9 cellular contexts compared by ENCODE assay signal in genomic region chr7:76008156-76008687, GRCh38. TPM values are rescaled to one million over a fixed set of nuclear protein-coding genes. Genes with fewer than 3 reads are reported as not detected.
A peak's percentile ranks its signal among the peaks of the same experiment; 100 is the strongest.
DNase-seq lines count a peak whose midpoint lies in the region; ATAC-seq and TF ChIP-seq lines count a peak whose summit lies in the region.
"Had no signal": no experiment of that assay in that cellular context is flagged by ENCODE, and none has a peak within 500 bp of the region (broad histone marks: within the 10 kb centered on the region; RNA-seq: fewer than 3 reads in every experiment).

No MANE protein-coding gene starts in this region.

- no peak overlapping the region for H3K56ac ChIP-seq in H9 (ENCODE audit: insufficient read length, low read depth, low read length)

- no peak overlapping the region for H4K91ac ChIP-seq in H9 (ENCODE audit: insufficient read length, low read depth, low read length)

- no peak overlapping the region for H3K4me3 ChIP-seq in CD4-positive, CD25-positive, alpha-beta regulatory T cell (ENCODE audit: low read depth, low read length)
- H3K4me3 ChIP-seq: heart right ventricle had no signal

- H3T11ph ChIP-seq in H9 (ENCODE audit: low read length) = no peak overlapping the region

- no peaks in the 10 kb centered on the region for H3K27me3 ChIP-seq in CD4-positive, CD25-positive, alpha-beta regulatory T cell (ENCODE audit: control insufficient read depth, insufficient read depth, low read length)
- no peaks in the 10 kb centered on the region for H3K27me3 ChIP-seq in H9 (ENCODE audit: insufficient read depth, low read length)
- H3K27me3 ChIP-seq: heart right ventricle had no signal

- peaks cover 22% of the 10 kb centered on the region for H3K4me1 ChIP-seq in CD4-positive, CD25-positive, alpha-beta regulatory T cell (ENCODE audit: control insufficient read depth, insufficient read depth, low read length, poor library complexity, severe bottlenecking)
- H3K4me1 ChIP-seq in H9 (ENCODE audit: insufficient read depth, low read length) = no peaks in the 10 kb centered on the region

- no peak overlapping the region for H3K9ac ChIP-seq in H9 (ENCODE audit: extremely low read depth, insufficient read length, low read length)

- peak overlapping the region; percentile 34 for H3K27ac ChIP-seq in CD4-positive, CD25-positive, alpha-beta regulatory T cell (ENCODE audit: insufficient read depth, low read length, poor library complexity, severe bottlenecking)
- no peak overlapping the region for H3K27ac ChIP-seq in H9 (ENCODE audit: insufficient read length, low read depth, low read length)
- H3K27ac ChIP-seq: heart right ventricle had no signal

- H2AK5ac ChIP-seq in H9 (ENCODE audit: insufficient read length, low read length) = no peak overlapping the region

- H3K27ac Mint-ChIP-seq in CD4-positive, CD25-positive, alpha-beta regulatory T cell = peak overlapping the region; percentile 52 to 86 (median 82)
- H3K27ac Mint-ChIP-seq in H9 = peak overlapping the region in 2 of 3 experiments; percentile 54 to 69; a peak in 4 of 7 replicates
- peak overlapping the region; percentile 31 to 92 for H3K27ac Mint-ChIP-seq in activated naive CD4-positive, alpha-beta T cell treated with anti-CD3 and anti-CD28 coated beads, Interleukin-2, amount 50 U/mL, for 72 hours
- peak overlapping the region; percentile 19 for H3K27ac Mint-ChIP-seq in mesothelial cell of epicardium

- peak overlapping the region in 2 of 4 donors; percentile 48 to 76 for H3K4me3 Mint-ChIP-seq in CD4-positive, CD25-positive, alpha-beta regulatory T cell
- H3K4me3 Mint-ChIP-seq in H9 (no peak overlapping the region), mesothelial cell of epicardium (no peak overlapping the region)

- no peaks in the 10 kb centered on the region for H3K9me3 ChIP-seq in CD4-positive, CD25-positive, alpha-beta regulatory T cell (ENCODE audit: control insufficient read depth in 2 of 2, low read length in 2 of 2)
- H3K9me3 ChIP-seq in H9 (ENCODE audit: control insufficient read depth, low read depth, low read length) = no peaks in the 10 kb centered on the region
- H3K9me3 ChIP-seq: heart right ventricle had no signal

- H2BK15ac ChIP-seq in H9 (ENCODE audit: low read depth, low read length) = no peak overlapping the region

- H2BK20ac ChIP-seq in H9 (ENCODE audit: low read depth, low read length, poor library complexity, severe bottlenecking) = no peak overlapping the region

- no CpG with 5 or more reads among the region's 8 CpGs for WGBS in H9 (ENCODE audit: extremely low coverage, insufficient read length, low lambda C conversion rate)

- no peak overlapping the region for H3K18ac ChIP-seq in H9 (ENCODE audit: insufficient read length, low read depth, low read length)

- H3K79me2 ChIP-seq in H9 (ENCODE audit: insufficient read depth, low read length) = no peaks in the 10 kb centered on the region

- TF ChIP-seq CTCF in H9 (conservative IDR thresholded peaks at IDR 0.05) = no peak
- TF ChIP-seq CTCF in mesothelial cell of epicardium (IDR thresholded peaks at IDR 0.05; ENCODE audit: unreplicated experiment) = no peak

- H3K4me1 Mint-ChIP-seq in CD4-positive, CD25-positive, alpha-beta regulatory T cell = peaks cover 4 to 30% (median 26%) of the 10 kb centered on the region in 4 donors
- H3K4me1 Mint-ChIP-seq in H9 (0 out of 4 replicates have a peak, but pooled peaks cover 0 to 2% of the 10 kb centered on the region in 2 experiments), mesothelial cell of epicardium (no peaks in the 10 kb centered on the region)

- peaks cover 10% of the 10 kb centered on the region for H3K36me3 ChIP-seq in CD4-positive, CD25-positive, alpha-beta regulatory T cell (ENCODE audit: control insufficient read depth, insufficient read depth, low read length)

- no peak overlapping the region for H3K14ac ChIP-seq in H9 (ENCODE audit: insufficient read depth, low read length)

- no peak overlapping the region for H4K8ac ChIP-seq in H9 (replicated peaks; ENCODE audit: insufficient read length, low read depth, low read length)

- DNase-seq in CD4-positive, CD25-positive, alpha-beta regulatory T cell = peak in 1 of 3 donors; percentile 35
- DNase-seq in H9 (no peak), mesothelial cell of epicardium (ENCODE audit: low spot score in 2 of 2, unreplicated experiment in 2 of 2) (no peak), NCI-H2029 treated with DMSO at 0.1 percent for 48 hours (lab: John Stamatoyannopoulos, UW) (no peak), epidermal melanocyte (ENCODE audit: insufficient read length, low spot score) (no peak)
- no peak for DNase-seq in activated naive CD4-positive, alpha-beta T cell treated with anti-CD3 and anti-CD28 coated beads, Interleukin-2, amount 50 U/mL, for 72 hours (ENCODE audit: low spot score in 2 of 2)
- DNase-seq: heart right ventricle had no signal

- no peak overlapping the region for H3K4me2 ChIP-seq in H9 (ENCODE audit: insufficient read depth, insufficient read length, low read length)

- H4K20me1 ChIP-seq in H9 (ENCODE audit: control insufficient read depth, insufficient read depth, insufficient read length) = no peaks in the 10 kb centered on the region

- no peak overlapping the region for H2BK120ac ChIP-seq in H9 (ENCODE audit: low read depth, low read length, poor library complexity, severe bottlenecking)

- H3K79me1 ChIP-seq in H9 (ENCODE audit: insufficient read depth, low read depth, low read length, poor library complexity, severe bottlenecking) = no peaks in the 10 kb centered on the region

- ATAC-seq in CD4-positive, CD25-positive, alpha-beta regulatory T cell (ENCODE audit: low read depth in 2 of 2) = peak; percentile 13 to 46
- peak in 1 of 2 donors; percentile 70 for ATAC-seq in activated naive CD4-positive, alpha-beta T cell treated with anti-CD3 and anti-CD28 coated beads, Interleukin-2, amount 50 U/mL, for 72 hours
- no peak for ATAC-seq in HG02678 (IDR thresholded peaks at IDR 0.05; ENCODE audit: unreplicated experiment)
- ATAC-seq in GM18498 (IDR thresholded peaks at IDR 0.05; ENCODE audit: unreplicated experiment) = no peak

- H3K36me3 Mint-ChIP-seq in CD4-positive, CD25-positive, alpha-beta regulatory T cell = peaks cover 28% of the 10 kb centered on the region
- H3K36me3 Mint-ChIP-seq in H9 (ENCODE audit: insufficient read depth in 1 of 3, low read depth in 3 of 3) = peaks cover 9 to 14% (median 13%) of the 10 kb centered on the region in 3 experiments; a peak in 6 of 7 replicates
- peaks cover 6 to 27% of the 10 kb centered on the region in 2 donors for H3K36me3 Mint-ChIP-seq in activated naive CD4-positive, alpha-beta T cell treated with anti-CD3 and anti-CD28 coated beads, Interleukin-2, amount 50 U/mL, for 72 hours
- H3K36me3 Mint-ChIP-seq in mesothelial cell of epicardium = peaks cover 15% of the 10 kb centered on the region

- H3K27me3 Mint-ChIP-seq in CD4-positive, CD25-positive, alpha-beta regulatory T cell = no peaks in the 10 kb centered on the region
- no peaks in the 10 kb centered on the region for H3K27me3 Mint-ChIP-seq in H9 (ENCODE audit: low read depth)
- no peaks in the 10 kb centered on the region for H3K27me3 Mint-ChIP-seq in mesothelial cell of epicardium (ENCODE audit: low read depth)

- H2AFZ ChIP-seq in H9 (ENCODE audit: low read length) = no peak overlapping the region

- H2BK5ac ChIP-seq in H9 (ENCODE audit: insufficient read length, low read length) = no peak overlapping the region

- no peak overlapping the region for H3K4ac ChIP-seq in H9 (ENCODE audit: low read depth, low read length)

- no peak overlapping the region for H4K5ac ChIP-seq in H9 (ENCODE audit: insufficient read length, low read depth, low read length)

- H3K23ac ChIP-seq in H9 (ENCODE audit: insufficient read length, low read depth, low read length) = no peak overlapping the region

- no peaks in the 10 kb centered on the region for H3K23me2 ChIP-seq in H9 (ENCODE audit: insufficient read length, low read depth, low read length, poor library complexity, severe bottlenecking)

- H3K9me3 Mint-ChIP-seq in CD4-positive, CD25-positive, alpha-beta regulatory T cell = no peaks in the 10 kb centered on the region
- no peaks in the 10 kb centered on the region for H3K9me3 Mint-ChIP-seq in H9
- H3K9me3 Mint-ChIP-seq in activated naive CD4-positive, alpha-beta T cell treated with anti-CD3 and anti-CD28 coated beads, Interleukin-2, amount 50 U/mL, for 72 hours = no peaks in the 10 kb centered on the region
- no peaks in the 10 kb centered on the region for H3K9me3 Mint-ChIP-seq in mesothelial cell of epicardium

- no peak overlapping the region for H2BK12ac ChIP-seq in H9 (ENCODE audit: insufficient read length, low read depth, low read length)

RNA-seq across cellular contexts. Expression of gene TMEM120A, which starts 13.8 kb away (rescaled TPM):
- 51.5 TPM for total RNA-seq in CD4-positive, CD25-positive, alpha-beta regulatory T cell
- 10 to 100 TPM; 41.9 to 66.5 (median 62.1) TPM for polyA plus RNA-seq in CD4-positive, CD25-positive, alpha-beta regulatory T cell
- total RNA-seq in H9 (2021) (23.2 and 30.0 TPM in 2 replicates), mesothelial cell of epicardium (13.8 to 21.2 TPM (median 17.8 TPM) in 3 replicates)
- total RNA-seq in activated naive CD4-positive, alpha-beta T cell treated with anti-CD3 and anti-CD28 coated beads, Interleukin-2, amount 50 U/mL, for 72 hours = 10 to 100 TPM; 23.7 to 43.3 TPM

RNA-seq across cellular contexts. Expression of gene STYXL1, which starts 39.6 kb away (rescaled TPM):
- total RNA-seq in CD4-positive, CD25-positive, alpha-beta regulatory T cell = 16.8 TPM
- 10 to 100 TPM; 61.9 to 80.8 (median 64.6) TPM for polyA plus RNA-seq in CD4-positive, CD25-positive, alpha-beta regulatory T cell
- total RNA-seq in H9 (2021) = 35.1 and 38.7 TPM in 2 replicates
- 10 to 100 TPM; 25.4 to 39.1 TPM for total RNA-seq in activated naive CD4-positive, alpha-beta T cell treated with anti-CD3 and anti-CD28 coated beads, Interleukin-2, amount 50 U/mL, for 72 hours
- total RNA-seq in mesothelial cell of epicardium = 35.3 to 40.7 TPM (median 39.9 TPM) in 3 replicates

RNA-seq across cellular contexts. Expression of gene MDH2, which starts 39.7 kb away (rescaled TPM):
- 70.6 TPM for total RNA-seq in CD4-positive, CD25-positive, alpha-beta regulatory T cell
- polyA plus RNA-seq in CD4-positive, CD25-positive, alpha-beta regulatory T cell = 100 to 1,000 TPM; 151 to 237 (median 178) TPM
- total RNA-seq in H9 (2021) (257 and 260 TPM in 2 replicates), mesothelial cell of epicardium (133 to 142 TPM (median 137 TPM) in 3 replicates)
- 100 to 1,000 TPM; 212 to 262 TPM for total RNA-seq in activated naive CD4-positive, alpha-beta T cell treated with anti-CD3 and anti-CD28 coated beads, Interleukin-2, amount 50 U/mL, for 72 hours

Comparison
In these comparisons a context has a peak if more than half of its experiments do, and no peak if none do; other contexts are left out.
1. ATAC-seq: peak in CD4-positive, CD25-positive, alpha-beta regulatory T cell (2 of 2); none in HG02678 (single experiment) and GM18498 (single experiment).
2. H3K27ac Mint-ChIP-seq: peak in every context shown above with its lines; median percentile 82 in CD4-positive, CD25-positive, alpha-beta regulatory T cell; 62 in H9; 62 in activated naive CD4-positive, alpha-beta T cell treated with anti-CD3 and anti-CD28 coated beads, Interleukin-2, amount 50 U/mL, for 72 hours; 19 in mesothelial cell of epicardium.